In the genomic region with DNA sequence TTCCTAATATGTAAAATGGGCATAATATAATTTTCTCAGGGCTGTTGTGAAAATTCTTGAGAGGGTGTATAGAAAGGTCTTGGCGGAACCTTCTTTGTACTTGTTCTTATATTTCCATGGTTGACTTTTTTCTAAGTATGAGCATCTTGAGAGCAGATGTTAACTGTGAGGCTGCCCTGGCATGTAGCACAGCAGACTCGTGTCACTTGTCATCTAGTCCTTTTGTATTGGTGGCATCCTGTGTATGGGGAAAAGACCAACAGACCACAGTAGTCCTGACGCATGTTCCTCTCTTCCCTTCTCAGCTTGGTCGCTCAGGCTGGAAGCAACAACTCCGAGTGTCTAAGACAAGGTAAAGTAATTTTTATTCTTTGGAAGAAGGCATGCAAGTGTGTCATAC, we compare ENCODE assay signal across 1 cellular context.
TF ChIP-seq lines count a peak whose summit lies in the region.

No MANE protein-coding gene starts in this region.

TF ChIP-seq in K562, 482 proteins besides CTCF, POLR2A, EP300 and RAD21:
- peak; percentile 49 for TF ChIP-seq RBM25 (IDR thresholded peaks at IDR 0.05; ENCODE audit: low read depth, low read length, severe bottlenecking)
- TF ChIP-seq HDAC1 (IDR thresholded peaks at IDR 0.05) = no peak
TF ChIP-seq in K562: peak in this region for 1.
